In genomic region chr14:75812592-75812991, GRCh38 we compare ENCODE assay signal across 17 cellular contexts.
DNase-seq lines count a peak whose midpoint lies in the region; ATAC-seq and TF ChIP-seq lines count a peak whose summit lies in the region.
"Had no signal": no experiment of that assay in that cellular context is flagged by ENCODE, and none has a peak within 500 bp of the region (broad histone marks: within the 10 kb centered on the region; RNA-seq: fewer than 3 reads in every experiment).

No MANE protein-coding gene starts in this region.

- H3K27ac ChIP-seq in HUES48 (ENCODE audit: low read depth, low read length) = peak overlapping the region; percentile 43
- H3K27ac ChIP-seq in OCI-LY3 (ENCODE audit: low read length) = no peak overlapping the region
- no peak overlapping the region for H3K27ac ChIP-seq in iPS-20b (ENCODE audit: low read length)
- H3K27ac ChIP-seq: C4-2B, SK-N-MC had no signal

- H3K4me1 Mint-ChIP-seq in type B pancreatic cell (ENCODE audit: unreplicated experiment) = peaks cover 18% of the 10 kb centered on the region
- H3K4me1 Mint-ChIP-seq in effector memory CD8-positive, alpha-beta T cell (ENCODE audit: low read depth in 2 of 2) = no peaks in the 10 kb centered on the region

- no peak for ATAC-seq in effector memory CD8-positive, alpha-beta T cell (replicated peaks)

- no peaks in the 10 kb centered on the region for H3K27me3 Mint-ChIP-seq in type B pancreatic cell
- no peaks in the 10 kb centered on the region for H3K27me3 Mint-ChIP-seq in effector memory CD8-positive, alpha-beta T cell

- no peaks in the 10 kb centered on the region for H3K9me3 ChIP-seq in HUES48 (ENCODE audit: control insufficient read depth, insufficient read depth, low read length)
- no peaks in the 10 kb centered on the region for H3K9me3 ChIP-seq in OCI-LY3 (ENCODE audit: insufficient read depth, low read length)
- no peaks in the 10 kb centered on the region for H3K9me3 ChIP-seq in iPS-20b (ENCODE audit: insufficient read depth, low read depth, low read length)

- H3K27me3 ChIP-seq in HUES48 (ENCODE audit: control insufficient read depth, insufficient read depth, low read length) (no peaks in the 10 kb centered on the region), OCI-LY3 (ENCODE audit: low read depth, low read length) (no peaks in the 10 kb centered on the region), iPS-20b (ENCODE audit: insufficient read depth, low read length) (no peaks in the 10 kb centered on the region)

- TF ChIP-seq CTCF in OCI-LY3 (IDR thresholded peaks at IDR 0.05; ENCODE audit: low read depth, low read length) (no peak), type B pancreatic cell (conservative IDR thresholded peaks at IDR 0.05) (no peak), GM13976 (IDR thresholded peaks at IDR 0.05; ENCODE audit: borderline replicate concordance, control extremely low read depth, extremely low read depth, insufficient read depth, missing control alignments) (no peak)

- H3K36me3 Mint-ChIP-seq in type B pancreatic cell = no peaks in the 10 kb centered on the region
- H3K36me3 Mint-ChIP-seq in effector memory CD8-positive, alpha-beta T cell (ENCODE audit: insufficient read depth) = peaks cover 7% of the 10 kb centered on the region

- peak overlapping the region; percentile 98 for H3K27ac Mint-ChIP-seq in type B pancreatic cell
- H3K27ac Mint-ChIP-seq in effector memory CD8-positive, alpha-beta T cell = no peak overlapping the region

- no peaks in the 10 kb centered on the region for H4K20me1 ChIP-seq in OCI-LY3 (ENCODE audit: insufficient read depth, low read length)

- no peak overlapping the region for H3K4me3 ChIP-seq in HUES48 (ENCODE audit: low read depth, low read length)
- no peak overlapping the region for H3K4me3 ChIP-seq in OCI-LY3 (ENCODE audit: low read length)
- 0 out of 2 replicates have a peak overlapping the region, but pooled peaks have one; percentile 24 for H3K4me3 ChIP-seq in iPS-20b (ENCODE audit: low read length)
- H3K4me3 ChIP-seq: SK-N-MC had no signal

- peak overlapping the region; percentile 9 for H3K4me2 ChIP-seq in OCI-LY3 (ENCODE audit: low read length)

- in situ Hi-C loops in GM13976 (cut with MboI; ENCODE audit: low sequenced_read_pairs, unreplicated experiment) = no loop called here

- H3K9ac ChIP-seq in HUES48 (ENCODE audit: low read depth, low read length) (no peak overlapping the region), OCI-LY3 (ENCODE audit: low read length) (no peak overlapping the region), iPS-20b (ENCODE audit: low read depth, low read length) (peak overlapping the region; percentile 54; the same call in 1 of the 2 replicates)

- H3K79me2 ChIP-seq in OCI-LY3 (ENCODE audit: low read length) = no peaks in the 10 kb centered on the region

- H3K4me1 ChIP-seq in HUES48 (ENCODE audit: control insufficient read depth, insufficient read depth, low read length) (peaks cover 21% of the 10 kb centered on the region), OCI-LY3 (ENCODE audit: low read length) (peaks cover 13% of the 10 kb centered on the region), iPS-20b (ENCODE audit: insufficient read depth, low read length) (peaks cover 15% of the 10 kb centered on the region)

- H3K4me3 Mint-ChIP-seq in type B pancreatic cell = peak overlapping the region; percentile 49
- no peak overlapping the region for H3K4me3 Mint-ChIP-seq in effector memory CD8-positive, alpha-beta T cell

- no peak overlapping the region for H2AFZ ChIP-seq in OCI-LY3 (ENCODE audit: low read depth, low read length)

- H3K36me3 ChIP-seq in HUES48 (ENCODE audit: control insufficient read depth, insufficient read depth, low read length) (peaks cover 3% of the 10 kb centered on the region; the same call in 1 of the 2 replicates), OCI-LY3 (replicated peaks; ENCODE audit: low read depth, low read length) (peaks cover 2% of the 10 kb centered on the region), iPS-20b (ENCODE audit: insufficient read depth, low read depth, low read length) (peaks cover 11% of the 10 kb centered on the region; the same call in 1 of the 2 replicates)

- H3K9me3 Mint-ChIP-seq in type B pancreatic cell = no peaks in the 10 kb centered on the region
- no peaks in the 10 kb centered on the region for H3K9me3 Mint-ChIP-seq in effector memory CD8-positive, alpha-beta T cell

- DNase-seq in type B pancreatic cell (ENCODE audit: extremely low spot score, unreplicated experiment) (no peak), T-helper 9 cell (no peak), GM13976 (ENCODE audit: low spot score) (no peak)
- DNase-seq in effector memory CD8-positive, alpha-beta T cell = no peak
- DNase-seq: ACHN, AML-193, DND-41, KG1, NCI-H187, NCI-H226, NCI-H524 treated with DMSO at 0.1 percent for 48 hours, OCI-M1 had no signal
